In genomic region chr13:96499646-96500045, GRCh38 we compare ENCODE assay signal across 27 cellular contexts.
"Had no signal": no experiment of that assay in that cellular context is flagged by ENCODE, and none has a peak within 500 bp of the region (broad histone marks: within the 10 kb centered on the region; RNA-seq: fewer than 3 reads in every experiment).

No MANE protein-coding gene starts in this region.

- H3K36me3 ChIP-seq: ascending aorta, cardiac muscle cell, colonic mucosa, neural progenitor cell, transverse colon had no signal

- H3K9me3 ChIP-seq: ascending aorta, colonic mucosa, testis, transverse colon had no signal

- H3K4me1 ChIP-seq: ascending aorta, colonic mucosa, neural progenitor cell, testis, transverse colon had no signal

- DNase-seq: activated CD4-positive, alpha-beta T cell treated with anti-CD3 and anti-CD28 coated beads for 4 hours; activated CD4-positive, alpha-beta T cell treated with anti-CD3 and anti-CD28 coated beads, Interleukin-2, amount 50 U/mL, for 4 hours; activated CD4-positive, CD25-positive, alpha-beta regulatory T cell; activated effector memory CD4-positive, alpha-beta T cell treated with Interleukin-2 at 50 U/mL for 16 hours; activated naive CD4-positive, alpha-beta T cell treated with Interleukin-2 at 50 U/mL for 16 hours; activated T-cell treated with anti-CD3 and anti-CD28 coated beads for 4 hours; cerebellar nuclear complex; colonic mucosa; effector CD8-positive, alpha-beta T cell; erythroblast; head of caudate nucleus; kidney glomerular epithelial cell; mesendoderm; natural killer cell; right cardiac atrium; stimulated activated CD4-positive, alpha-beta T cell treated with anti-CD3 and anti-CD28 coated beads, Interleukin-12 subunit alpha, Interleukin-12 subunit beta, amount 100 ng/mL, for 4 hours; stimulated activated CD4-positive, alpha-beta T cell treated with anti-CD3 and anti-CD28 coated beads, Interleukin-4, amount 100 ng/mL, for 1 hour; stimulated activated naive CD8-positive, alpha-beta T cell treated with anti-CD3 and anti-CD28 coated beads, Interleukin-15, Interleukin-2, amounts not matched to agents 100 U/mL and 50 U/mL, for 24 hours; T-helper 1 cell; testis; transverse colon had no signal

- H3K4me3 ChIP-seq: ascending aorta, cardiac muscle cell, colonic mucosa, lung, neural progenitor cell, skin epidermis, testis, transverse colon had no signal

- ATAC-seq: left lobe of liver; natural killer cell; right cardiac atrium; stimulated activated naive CD8-positive, alpha-beta T cell treated with anti-CD3 and anti-CD28 coated beads, Interleukin-15, Interleukin-2, amounts not matched to agents 100 U/mL and 50 U/mL, for 24 hours had no signal

- H3K27me3 ChIP-seq: ascending aorta, cardiac muscle cell, colonic mucosa, neural progenitor cell, testis, transverse colon had no signal

- H3K27ac ChIP-seq: ascending aorta, cardiac muscle cell, colonic mucosa, neural progenitor cell, skin epidermis, testis, transverse colon had no signal
